ENCODE assay signal across 17 cellular contexts in genomic region chr11:12390687-12391110, GRCh38. TPM values are rescaled to one million over a fixed set of nuclear protein-coding genes. Genes with fewer than 3 reads are reported as not detected.
DNase-seq lines count a peak whose midpoint lies in the region; ATAC-seq, FAIRE-seq and TF ChIP-seq lines count a peak whose summit lies in the region.
"Had no signal": no experiment of that assay in that cellular context is flagged by ENCODE, and none has a peak within 500 bp of the region (broad histone marks: within the 10 kb centered on the region; RNA-seq: fewer than 3 reads in every experiment).

No MANE protein-coding gene starts in this region.

- H2AFZ ChIP-seq in astrocyte (ENCODE audit: low read depth, low read length): no peak overlapping the region
- H2AFZ ChIP-seq: PC-9 had no signal

- peak overlapping the region; percentile 78 for H3K27ac ChIP-seq in cardiac muscle cell
- H3K27ac ChIP-seq in astrocyte (ENCODE audit: low read depth, low read length): no peak overlapping the region
- H3K27ac ChIP-seq in muscle layer of duodenum (ENCODE audit: low read length): peak overlapping the region; percentile 90
- peak overlapping the region in 1 of 2 donors; percentile 74 for H3K27ac ChIP-seq in small intestine (ENCODE audit: low read depth in 1 of 2, low read length in 1 of 2)
- H3K27ac ChIP-seq: PC-9, thyroid gland had no signal

- no peak for TF ChIP-seq CTCF in cardiac muscle cell (IDR thresholded peaks at IDR 0.05; ENCODE audit: low read depth, low read length)
- TF ChIP-seq CTCF in astrocyte (IDR thresholded peaks at IDR 0.05; ENCODE audit: insufficient read depth, low read depth, low read length): no peak

- H3K36me3 ChIP-seq in cardiac muscle cell: no peaks in the 10 kb centered on the region
- peaks cover 3% of the 10 kb centered on the region for H3K36me3 ChIP-seq in astrocyte (ENCODE audit: insufficient read depth, low read length)
- H3K36me3 ChIP-seq in muscle layer of duodenum (ENCODE audit: control insufficient read depth in 1 of 2, insufficient read depth in 2 of 2, low read length in 2 of 2): peaks cover 0 to 3% of the 10 kb centered on the region in 2 donors
- H3K36me3 ChIP-seq in small intestine (ENCODE audit: control insufficient read depth in 2 of 2, insufficient read depth in 2 of 2, low read length in 2 of 2): no peaks in the 10 kb centered on the region
- H3K36me3 ChIP-seq: HAP-1, thyroid gland had no signal

- peaks cover 84% of the 10 kb centered on the region for H4K20me1 ChIP-seq in astrocyte (ENCODE audit: insufficient read depth, low read length)

- peaks cover 34% of the 10 kb centered on the region for H3K4me1 Mint-ChIP-seq in astrocyte (ENCODE audit: low read depth, unreplicated experiment)
- H3K4me1 Mint-ChIP-seq: activated CD4-positive, alpha-beta memory T cell treated with anti-CD3 and anti-CD28 coated beads, Interleukin-2, amount 10 ng/mL, durations not matched to agents 7 days and 5 days; central memory CD8-positive, alpha-beta T cell had no signal

- H3K27me3 ChIP-seq in cardiac muscle cell: no peaks in the 10 kb centered on the region
- no peaks in the 10 kb centered on the region for H3K27me3 ChIP-seq in astrocyte (ENCODE audit: insufficient read depth, low read length)
- no peaks in the 10 kb centered on the region for H3K27me3 ChIP-seq in muscle layer of duodenum (ENCODE audit: low read depth, low read length)
- H3K27me3 ChIP-seq in small intestine (ENCODE audit: control insufficient read depth in 2 of 2, insufficient read depth in 2 of 2, low read length in 2 of 2): no peaks in the 10 kb centered on the region
- H3K27me3 ChIP-seq: thyroid gland had no signal

- no peak for ATAC-seq in Right ventricle myocardium superior (ENCODE audit: poor library complexity)
- no peak for ATAC-seq in GM19035 (IDR thresholded peaks at IDR 0.05; ENCODE audit: unreplicated experiment)
- ATAC-seq: sciatic nerve had no signal

- no peaks in the 10 kb centered on the region for H3K27me3 Mint-ChIP-seq in astrocyte (ENCODE audit: low read depth, unreplicated experiment)

- DNase-seq in cardiac muscle cell (ENCODE audit: low read depth in 1 of 2, low spot score in 1 of 2) (peak in 1 of 2 donors; percentile 39), Right ventricle myocardium superior (no peak), astrocyte (ENCODE audit: low read depth) (peak; percentile 45), SHP77 (lab: John Stamatoyannopoulos, UW) (no peak), iPS-NIHi7 (ENCODE audit: extremely low spot score) (no peak), small intestine (no peak)
- DNase-seq: activated CD4-positive, alpha-beta memory T cell treated with anti-CD3 and anti-CD28 coated beads, Interleukin-2, amount 10 ng/mL, durations not matched to agents 7 days and 5 days; NCI-H1436 treated with DMSO at 0.1 percent for 48 hours; PC-9; T-helper 9 cell; thyroid gland had no signal

- H3K9me3 ChIP-seq in cardiac muscle cell (ENCODE audit: low read depth) (no peaks in the 10 kb centered on the region), astrocyte (ENCODE audit: insufficient read depth, low read depth, low read length) (peaks cover 2% of the 10 kb centered on the region), muscle layer of duodenum (ENCODE audit: control insufficient read depth in 1 of 2, low read length in 2 of 2) (no peaks in the 10 kb centered on the region), small intestine (ENCODE audit: control insufficient read depth, low read depth) (no peaks in the 10 kb centered on the region)
- H3K9me3 ChIP-seq: HAP-1, thyroid gland had no signal

- H3K9me3 Mint-ChIP-seq in astrocyte (ENCODE audit: unreplicated experiment): no peaks in the 10 kb centered on the region
- H3K9me3 Mint-ChIP-seq: central memory CD8-positive, alpha-beta T cell had no signal

- intact Hi-C loops in Right ventricle myocardium superior (cut with DNase I): no loop called here

- H3K4me1 ChIP-seq in cardiac muscle cell (ENCODE audit: low read depth) (peaks cover 10% of the 10 kb centered on the region), astrocyte (ENCODE audit: insufficient read depth, low read length) (peaks cover 22% of the 10 kb centered on the region), muscle layer of duodenum (ENCODE audit: control insufficient read depth in 1 of 2, insufficient read depth in 2 of 2, low read length in 2 of 2) (peaks cover 11 to 38% of the 10 kb centered on the region in 2 donors), small intestine (ENCODE audit: control insufficient read depth in 2 of 2, insufficient read depth in 1 of 2, low read depth in 1 of 2, low read length in 1 of 2) (peaks cover 0 to 8% of the 10 kb centered on the region in 2 donors)
- H3K4me1 ChIP-seq: HAP-1 had no signal

- H3K79me2 ChIP-seq in astrocyte (ENCODE audit: insufficient read depth, low read length): peaks cover 99% of the 10 kb centered on the region

- H3K36me3 Mint-ChIP-seq in astrocyte (ENCODE audit: low read depth, unreplicated experiment): peaks cover 29% of the 10 kb centered on the region

- no peak overlapping the region for H3K4me2 ChIP-seq in astrocyte (ENCODE audit: low read length)
- H3K4me2 ChIP-seq: PC-9 had no signal

- FAIRE-seq in astrocyte (lab: Jason Lieb, UNC) (no peak), small intestine (lab: Jason Lieb, UNC) (no peak)
- FAIRE-seq: D721Med had no signal

- H3K4me3 ChIP-seq in cardiac muscle cell: no peak overlapping the region
- H3K4me3 ChIP-seq in astrocyte (ENCODE audit: insufficient read depth, low read depth, low read length): no peak overlapping the region
- no peak overlapping the region for H3K4me3 ChIP-seq in muscle layer of duodenum (ENCODE audit: low read depth in 1 of 2, low read length in 2 of 2)
- no peak overlapping the region for H3K4me3 ChIP-seq in small intestine (ENCODE audit: low read depth in 1 of 2, low read length in 2 of 2)
- H3K4me3 ChIP-seq: HAP-1, PC-9, thyroid gland had no signal

- H3K9ac ChIP-seq in astrocyte (ENCODE audit: low read length): no peak overlapping the region

- H3K27ac Mint-ChIP-seq in astrocyte (ENCODE audit: unreplicated experiment): no peak overlapping the region
- H3K27ac Mint-ChIP-seq: activated CD4-positive, alpha-beta memory T cell treated with anti-CD3 and anti-CD28 coated beads, Interleukin-2, amount 10 ng/mL, durations not matched to agents 7 days and 5 days had no signal

- no peak overlapping the region for H3K4me3 Mint-ChIP-seq in astrocyte (ENCODE audit: unreplicated experiment)
- H3K4me3 Mint-ChIP-seq: activated CD4-positive, alpha-beta memory T cell treated with anti-CD3 and anti-CD28 coated beads, Interleukin-2, amount 10 ng/mL, durations not matched to agents 7 days and 5 days; central memory CD8-positive, alpha-beta T cell had no signal

RNA-seq across cellular contexts. Expression of gene PARVA, which starts 13.3 kb away (rescaled TPM):
- total RNA-seq in cardiac muscle cell (13.0 and 14.9 TPM in 2 replicates), Right ventricle myocardium superior (61.2 TPM), astrocyte (106 TPM in 2 replicates)
- polyA plus RNA-seq in cardiac muscle cell (24.2 and 26.4 TPM in 2 replicates), small intestine (10 to 100 TPM in 1 of 3 donors, 1 to 10 TPM in 2; 6.5 to 22.1 (median 8.1) TPM)
